Comparison of ENCODE assay signal across 24 cellular contexts in the genomic region with DNA sequence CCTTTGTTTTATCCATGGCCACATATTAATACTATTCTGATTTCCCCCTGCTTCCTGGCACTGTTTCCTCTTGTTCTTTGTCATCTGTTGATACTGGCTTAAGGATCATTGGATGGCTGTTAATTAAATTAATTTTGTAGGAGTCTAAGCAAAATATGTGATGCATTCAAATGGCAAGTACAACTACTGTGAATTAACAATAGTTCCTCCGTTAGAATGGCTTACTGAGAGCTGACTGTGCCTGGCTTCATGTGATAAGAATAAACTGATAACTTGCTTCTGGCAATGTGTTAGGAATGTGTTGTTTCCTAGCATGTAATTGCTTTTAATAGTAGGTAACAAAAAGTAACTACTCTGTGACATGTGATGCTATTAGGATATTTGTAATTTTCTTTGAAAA.
"Had no signal": no experiment of that assay in that cellular context is flagged by ENCODE, and none has a peak within 500 bp of the region (broad histone marks: within the 10 kb centered on the region; RNA-seq: fewer than 3 reads in every experiment).

No MANE protein-coding gene starts in this region.

- H3K9me3 ChIP-seq: adrenal gland, breast epithelium, Peyer's patch had no signal

- H3K27me3 Mint-ChIP-seq: activated CD4-positive, alpha-beta T cell treated with anti-CD3 and anti-CD28 coated beads for 36 hours; activated CD8-positive, alpha-beta T cell treated with anti-CD3 and anti-CD28 coated beads for 36 hours; activated naive CD8-positive, alpha-beta T cell treated with anti-CD3 and anti-CD28 coated beads, Interleukin-2, amount 10 ng/mL, durations not matched to agents 7 days and 5 days had no signal

- H3K4me1 Mint-ChIP-seq: activated CD4-positive, alpha-beta T cell treated with anti-CD3 and anti-CD28 coated beads for 36 hours; activated naive CD8-positive, alpha-beta T cell treated with anti-CD3 and anti-CD28 coated beads, Interleukin-2, amount 10 ng/mL, durations not matched to agents 7 days and 5 days had no signal

- H3K27ac Mint-ChIP-seq: activated CD4-positive, alpha-beta T cell treated with anti-CD3 and anti-CD28 coated beads for 36 hours; activated CD8-positive, alpha-beta T cell treated with anti-CD3 and anti-CD28 coated beads for 36 hours; activated naive CD8-positive, alpha-beta T cell treated with anti-CD3 and anti-CD28 coated beads, Interleukin-2, amount 10 ng/mL, durations not matched to agents 7 days and 5 days had no signal

- H3K27ac ChIP-seq: adrenal gland, breast epithelium, Peyer's patch, WERI-Rb-1 had no signal

- H3K9me3 Mint-ChIP-seq: activated CD8-positive, alpha-beta T cell treated with anti-CD3 and anti-CD28 coated beads for 36 hours; activated naive CD8-positive, alpha-beta T cell treated with anti-CD3 and anti-CD28 coated beads, Interleukin-2, amount 10 ng/mL, durations not matched to agents 7 days and 5 days had no signal

- H3K4me1 ChIP-seq: adrenal gland, breast epithelium, Peyer's patch had no signal

- H3K36me3 Mint-ChIP-seq: activated naive CD8-positive, alpha-beta T cell treated with anti-CD3 and anti-CD28 coated beads, Interleukin-2, amount 10 ng/mL, durations not matched to agents 7 days and 5 days had no signal

- H3K4me3 ChIP-seq: adrenal gland, breast epithelium, Peyer's patch had no signal

- H3K36me3 ChIP-seq: adrenal gland, breast epithelium, Peyer's patch, WERI-Rb-1 had no signal

- ATAC-seq: activated CD4-positive, alpha-beta T cell treated with anti-CD3 and anti-CD28 coated beads for 36 hours; activated CD8-positive, alpha-beta T cell treated with anti-CD3 and anti-CD28 coated beads for 36 hours had no signal

- DNase-seq: activated CD4-positive, alpha-beta T cell treated with anti-CD3 and anti-CD28 coated beads for 36 hours; activated CD4-positive, alpha-beta T cell treated with anti-CD3 and anti-CD28 coated beads, Interleukin-2, amount 50 U/mL, for 1 hour; activated CD8-positive, alpha-beta memory T cell treated with anti-CD3 and anti-CD28 coated beads, Interleukin-2, amount 50 U/mL, for 4 hours; activated CD8-positive, alpha-beta T cell treated with anti-CD3 and anti-CD28 coated beads for 36 hours; activated naive CD4-positive, alpha-beta T cell treated with anti-CD3 and anti-CD28 coated beads, Interleukin-2, amount 50 U/mL, for 16 hours; activated naive CD8-positive, alpha-beta T cell treated with anti-CD3 and anti-CD28 coated beads, Interleukin-2, amount 10 ng/mL, durations not matched to agents 7 days and 5 days; adrenal gland; aorta; IMR-90; Kasumi-1; KBM-7; NCI-H1105 treated with DMSO at 0.1 percent for 48 hours; NCI-H1436 treated with DMSO at 0.1 percent for 48 hours; NCI-H1930; NCI-H2171 treated with DMSO at 0.1 percent for 48 hours; NCI-H345; NCI-H510A; NCI-H526 treated with DMSO at 0.1 percent for 48 hours; NK-92 treated with Interleukin-12 subunit alpha and Interleukin-12 subunit beta, amount 100 ng/mL, for 24 hours; Peyer's patch; SIG-M5; T-helper 1 cell; WERI-Rb-1 had no signal

- H3K27me3 ChIP-seq: adrenal gland, Peyer's patch had no signal

- H3K4me3 Mint-ChIP-seq: activated CD4-positive, alpha-beta T cell treated with anti-CD3 and anti-CD28 coated beads for 36 hours; activated CD8-positive, alpha-beta T cell treated with anti-CD3 and anti-CD28 coated beads for 36 hours; activated naive CD8-positive, alpha-beta T cell treated with anti-CD3 and anti-CD28 coated beads, Interleukin-2, amount 10 ng/mL, durations not matched to agents 7 days and 5 days had no signal
